9 cellular contexts compared by ENCODE assay signal in the genomic region with DNA sequence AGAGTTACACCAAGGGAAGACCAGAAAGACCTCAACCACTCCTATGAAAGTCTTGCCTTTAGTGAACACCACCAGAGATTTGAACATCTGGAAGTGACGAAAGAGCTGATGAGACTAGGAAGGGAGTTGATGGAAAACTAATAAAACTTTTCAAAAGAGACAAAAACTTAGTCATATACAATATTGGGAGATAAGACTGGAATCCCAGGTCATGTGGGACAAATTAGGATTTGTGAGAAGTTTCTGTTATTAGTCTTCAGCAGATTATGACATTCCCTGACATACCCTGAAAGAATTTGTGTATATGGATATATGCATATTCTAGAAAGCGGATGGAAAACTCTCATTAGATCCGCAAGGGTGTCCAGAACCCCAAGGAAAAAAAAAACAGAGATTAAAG.
"Had no signal": no experiment of that assay in that cellular context is flagged by ENCODE, and none has a peak within 500 bp of the region (broad histone marks: within the 10 kb centered on the region; RNA-seq: fewer than 3 reads in every experiment).

No MANE protein-coding gene starts in this region.

- H3K4me1 ChIP-seq: HAP-1 had no signal

- H3K9ac ChIP-seq: GM23248 had no signal

- DNase-seq: GM23248, GOT3, H7, HFFc6, KG1 had no signal

- H3K36me3 ChIP-seq: HAP-1 had no signal

- H3K27ac ChIP-seq: GM23248 had no signal

- H3K4me3 ChIP-seq: GM23248, HAP-1, K562 had no signal

- H2AFZ ChIP-seq: GM23248 had no signal

- H3K9me3 ChIP-seq: HAP-1 had no signal

- H3K9me3 Mint-ChIP-seq: HFFc6 had no signal

- H3K27ac Mint-ChIP-seq: HFFc6 had no signal

- H3K4me3 Mint-ChIP-seq: HFFc6 had no signal

- ATAC-seq: HCT116, HepG2, K562 had no signal
